1 cellular context compared by ENCODE assay signal in the genomic region with DNA sequence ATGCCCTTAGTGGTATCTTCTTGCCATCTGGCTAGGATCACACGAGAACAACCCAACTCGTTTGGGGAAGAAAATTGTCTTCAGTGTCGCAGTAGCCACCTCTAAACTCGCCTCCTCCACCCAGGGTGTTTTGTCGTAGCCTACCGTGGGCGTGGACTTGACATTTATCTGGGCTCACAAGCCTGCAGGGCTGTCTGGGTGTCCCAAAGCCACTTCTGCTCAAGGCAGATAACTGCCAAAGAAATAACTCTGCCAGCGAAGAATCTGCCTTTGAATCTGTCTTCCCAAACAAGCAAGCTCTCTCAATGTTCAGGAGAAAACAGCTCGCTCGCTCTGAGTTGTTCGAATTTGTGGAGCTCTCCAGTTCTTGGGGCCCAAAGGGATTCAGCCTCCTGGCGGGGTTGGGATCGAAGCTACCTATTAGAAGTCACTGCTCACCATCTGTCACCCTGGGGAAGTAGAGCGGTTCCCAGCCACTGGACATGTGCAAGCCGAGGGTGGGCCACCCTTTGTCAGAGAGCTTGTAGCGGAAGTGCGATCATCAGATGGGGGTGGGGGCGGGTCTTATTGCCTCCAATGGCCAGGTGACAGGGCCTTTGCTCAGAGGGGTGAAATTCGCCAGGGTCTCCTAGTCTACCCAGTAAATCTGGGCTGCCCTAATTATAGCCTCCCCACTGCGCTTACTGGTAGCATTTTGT.
TF ChIP-seq lines count a peak whose summit lies in the region.

No MANE protein-coding gene starts in this region.

TF ChIP-seq in K562, 482 proteins besides CTCF, POLR2A, EP300 and RAD21 (continued from another document):
- TF ChIP-seq, protein P1, sequence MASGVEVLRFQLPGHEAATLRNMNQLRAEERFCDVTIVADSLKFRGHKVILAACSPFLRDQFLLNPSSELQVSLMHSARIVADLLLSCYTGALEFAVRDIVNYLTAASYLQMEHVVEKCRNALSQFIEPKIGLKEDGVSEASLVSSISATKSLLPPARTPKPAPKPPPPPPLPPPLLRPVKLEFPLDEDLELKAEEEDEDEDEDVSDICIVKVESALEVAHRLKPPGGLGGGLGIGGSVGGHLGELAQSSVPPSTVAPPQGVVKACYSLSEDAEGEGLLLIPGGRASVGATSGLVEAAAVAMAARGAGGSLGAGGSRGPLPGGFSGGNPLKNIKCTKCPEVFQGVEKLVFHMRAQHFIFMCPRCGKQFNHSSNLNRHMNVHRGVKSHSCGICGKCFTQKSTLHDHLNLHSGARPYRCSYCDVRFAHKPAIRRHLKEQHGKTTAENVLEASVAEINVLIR (CRISPR knock-in tag; IDR thresholded peaks at IDR 0.05) = peak; percentile 37; the same call in 1 of the 2 replicates
- peak; percentile 96 for TF ChIP-seq CC2D1A (IDR thresholded peaks at IDR 0.05)
- TF ChIP-seq ZNF24 (IDR thresholded peaks at IDR 0.05) = peak; percentile 44; the same call in 1 of the 2 replicates
- TF ChIP-seq KLF1 (tag; IDR thresholded peaks at IDR 0.05) = 0 out of 2 replicates have a peak, but pooled peaks have one; percentile 30
- TF ChIP-seq, protein P2, sequence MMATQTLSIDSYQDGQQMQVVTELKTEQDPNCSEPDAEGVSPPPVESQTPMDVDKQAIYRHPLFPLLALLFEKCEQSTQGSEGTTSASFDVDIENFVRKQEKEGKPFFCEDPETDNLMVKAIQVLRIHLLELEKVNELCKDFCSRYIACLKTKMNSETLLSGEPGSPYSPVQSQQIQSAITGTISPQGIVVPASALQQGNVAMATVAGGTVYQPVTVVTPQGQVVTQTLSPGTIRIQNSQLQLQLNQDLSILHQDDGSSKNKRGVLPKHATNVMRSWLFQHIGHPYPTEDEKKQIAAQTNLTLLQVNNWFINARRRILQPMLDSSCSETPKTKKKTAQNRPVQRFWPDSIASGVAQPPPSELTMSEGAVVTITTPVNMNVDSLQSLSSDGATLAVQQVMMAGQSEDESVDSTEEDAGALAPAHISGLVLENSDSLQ (IDR thresholded peaks at IDR 0.05) = peak; percentile 61; the same call in 1 of the 2 replicates
- no peak for TF ChIP-seq ZFP30 (CRISPR knock-in tag; IDR thresholded peaks at IDR 0.05; ENCODE audit: borderline replicate concordance)
- peak; percentile 4 for TF ChIP-seq PHF20 (IDR thresholded peaks at IDR 0.05; ENCODE audit: partially characterized antibody)
- no peak for TF ChIP-seq SRSF7 (optimal IDR thresholded peaks at IDR 0.05; ENCODE audit: low read depth, low read length)
- peak; percentile 92 for TF ChIP-seq SMARCC2 (IDR thresholded peaks at IDR 0.05; ENCODE audit: low read depth)
- TF ChIP-seq ARNT (IDR thresholded peaks at IDR 0.05) = peak; percentile 62 to 90; a peak in 3 of 4 replicates
- TF ChIP-seq TCF3 (CRISPR knock-in tag; IDR thresholded peaks at IDR 0.05) = peak; percentile 99
- peak; percentile 98 for TF ChIP-seq DPF2 (IDR thresholded peaks at IDR 0.05)
- TF ChIP-seq MTF1 (CRISPR knock-in tag; IDR thresholded peaks at IDR 0.05; ENCODE audit: borderline replicate concordance) = no peak
- TF ChIP-seq, protein P3, sequence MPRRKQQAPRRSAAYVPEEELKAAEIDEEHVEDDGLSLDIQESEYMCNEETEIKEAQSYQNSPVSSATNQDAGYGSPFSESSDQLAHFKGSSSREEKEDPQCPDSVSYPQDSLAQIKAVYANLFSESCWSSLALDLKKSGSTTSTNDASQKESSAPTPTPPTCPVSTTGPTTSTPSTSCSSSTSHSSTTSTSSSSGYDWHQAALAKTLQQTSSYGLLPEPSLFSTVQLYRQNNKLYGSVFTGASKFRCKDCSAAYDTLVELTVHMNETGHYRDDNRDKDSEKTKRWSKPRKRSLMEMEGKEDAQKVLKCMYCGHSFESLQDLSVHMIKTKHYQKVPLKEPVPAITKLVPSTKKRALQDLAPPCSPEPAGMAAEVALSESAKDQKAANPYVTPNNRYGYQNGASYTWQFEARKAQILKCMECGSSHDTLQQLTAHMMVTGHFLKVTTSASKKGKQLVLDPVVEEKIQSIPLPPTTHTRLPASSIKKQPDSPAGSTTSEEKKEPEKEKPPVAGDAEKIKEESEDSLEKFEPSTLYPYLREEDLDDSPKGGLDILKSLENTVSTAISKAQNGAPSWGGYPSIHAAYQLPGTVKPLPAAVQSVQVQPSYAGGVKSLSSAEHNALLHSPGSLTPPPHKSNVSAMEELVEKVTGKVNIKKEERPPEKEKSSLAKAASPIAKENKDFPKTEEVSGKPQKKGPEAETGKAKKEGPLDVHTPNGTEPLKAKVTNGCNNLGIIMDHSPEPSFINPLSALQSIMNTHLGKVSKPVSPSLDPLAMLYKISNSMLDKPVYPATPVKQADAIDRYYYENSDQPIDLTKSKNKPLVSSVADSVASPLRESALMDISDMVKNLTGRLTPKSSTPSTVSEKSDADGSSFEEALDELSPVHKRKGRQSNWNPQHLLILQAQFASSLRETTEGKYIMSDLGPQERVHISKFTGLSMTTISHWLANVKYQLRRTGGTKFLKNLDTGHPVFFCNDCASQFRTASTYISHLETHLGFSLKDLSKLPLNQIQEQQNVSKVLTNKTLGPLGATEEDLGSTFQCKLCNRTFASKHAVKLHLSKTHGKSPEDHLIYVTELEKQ (CRISPR knock-in tag; IDR thresholded peaks at IDR 0.05) = no peak
- TF ChIP-seq, protein P4, sequence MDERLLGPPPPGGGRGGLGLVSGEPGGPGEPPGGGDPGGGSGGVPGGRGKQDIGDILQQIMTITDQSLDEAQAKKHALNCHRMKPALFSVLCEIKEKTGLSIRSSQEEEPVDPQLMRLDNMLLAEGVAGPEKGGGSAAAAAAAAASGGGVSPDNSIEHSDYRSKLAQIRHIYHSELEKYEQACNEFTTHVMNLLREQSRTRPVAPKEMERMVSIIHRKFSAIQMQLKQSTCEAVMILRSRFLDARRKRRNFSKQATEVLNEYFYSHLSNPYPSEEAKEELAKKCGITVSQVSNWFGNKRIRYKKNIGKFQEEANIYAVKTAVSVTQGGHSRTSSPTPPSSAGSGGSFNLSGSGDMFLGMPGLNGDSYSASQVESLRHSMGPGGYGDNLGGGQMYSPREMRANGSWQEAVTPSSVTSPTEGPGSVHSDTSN (CRISPR knock-in tag; IDR thresholded peaks at IDR 0.05; ENCODE audit: low read depth) = no peak
- TF ChIP-seq, protein P4 (tag; conservative IDR thresholded peaks at IDR 0.05; ENCODE audit: low read depth) = peak; percentile 87
- peak; percentile 20 for TF ChIP-seq HNRNPLL (IDR thresholded peaks at IDR 0.05; ENCODE audit: low read depth, low read length, poor library complexity, severe bottlenecking)
- TF ChIP-seq MIER1 (IDR thresholded peaks at IDR 0.05; ENCODE audit: low read depth) = no peak
- TF ChIP-seq RBBP5 (IDR thresholded peaks at IDR 0.05; ENCODE audit: borderline replicate concordance, insufficient read depth, low read length, poor library complexity, severe bottlenecking) = peak; percentile 89
- peak; percentile 99 for TF ChIP-seq ARID1B (IDR thresholded peaks at IDR 0.05)
- TF ChIP-seq, protein P5, sequence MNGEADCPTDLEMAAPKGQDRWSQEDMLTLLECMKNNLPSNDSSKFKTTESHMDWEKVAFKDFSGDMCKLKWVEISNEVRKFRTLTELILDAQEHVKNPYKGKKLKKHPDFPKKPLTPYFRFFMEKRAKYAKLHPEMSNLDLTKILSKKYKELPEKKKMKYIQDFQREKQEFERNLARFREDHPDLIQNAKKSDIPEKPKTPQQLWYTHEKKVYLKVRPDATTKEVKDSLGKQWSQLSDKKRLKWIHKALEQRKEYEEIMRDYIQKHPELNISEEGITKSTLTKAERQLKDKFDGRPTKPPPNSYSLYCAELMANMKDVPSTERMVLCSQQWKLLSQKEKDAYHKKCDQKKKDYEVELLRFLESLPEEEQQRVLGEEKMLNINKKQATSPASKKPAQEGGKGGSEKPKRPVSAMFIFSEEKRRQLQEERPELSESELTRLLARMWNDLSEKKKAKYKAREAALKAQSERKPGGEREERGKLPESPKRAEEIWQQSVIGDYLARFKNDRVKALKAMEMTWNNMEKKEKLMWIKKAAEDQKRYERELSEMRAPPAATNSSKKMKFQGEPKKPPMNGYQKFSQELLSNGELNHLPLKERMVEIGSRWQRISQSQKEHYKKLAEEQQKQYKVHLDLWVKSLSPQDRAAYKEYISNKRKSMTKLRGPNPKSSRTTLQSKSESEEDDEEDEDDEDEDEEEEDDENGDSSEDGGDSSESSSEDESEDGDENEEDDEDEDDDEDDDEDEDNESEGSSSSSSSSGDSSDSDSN (IDR thresholded peaks at IDR 0.05; ENCODE audit: borderline replicate concordance in 1 of 2, low read depth in 2 of 2, low read length in 2 of 2) = peak in 1 of 2 experiments; percentile 59; a peak in 1 of 4 replicates
- TF ChIP-seq, protein P6, sequence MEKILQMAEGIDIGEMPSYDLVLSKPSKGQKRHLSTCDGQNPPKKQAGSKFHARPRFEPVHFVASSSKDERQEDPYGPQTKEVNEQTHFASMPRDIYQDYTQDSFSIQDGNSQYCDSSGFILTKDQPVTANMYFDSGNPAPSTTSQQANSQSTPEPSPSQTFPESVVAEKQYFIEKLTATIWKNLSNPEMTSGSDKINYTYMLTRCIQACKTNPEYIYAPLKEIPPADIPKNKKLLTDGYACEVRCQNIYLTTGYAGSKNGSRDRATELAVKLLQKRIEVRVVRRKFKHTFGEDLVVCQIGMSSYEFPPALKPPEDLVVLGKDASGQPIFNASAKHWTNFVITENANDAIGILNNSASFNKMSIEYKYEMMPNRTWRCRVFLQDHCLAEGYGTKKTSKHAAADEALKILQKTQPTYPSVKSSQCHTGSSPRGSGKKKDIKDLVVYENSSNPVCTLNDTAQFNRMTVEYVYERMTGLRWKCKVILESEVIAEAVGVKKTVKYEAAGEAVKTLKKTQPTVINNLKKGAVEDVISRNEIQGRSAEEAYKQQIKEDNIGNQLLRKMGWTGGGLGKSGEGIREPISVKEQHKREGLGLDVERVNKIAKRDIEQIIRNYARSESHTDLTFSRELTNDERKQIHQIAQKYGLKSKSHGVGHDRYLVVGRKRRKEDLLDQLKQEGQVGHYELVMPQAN (IDR thresholded peaks at IDR 0.05; ENCODE audit: borderline replicate concordance) = 0 out of 2 replicates have a peak, but pooled peaks have one; percentile 47
- peak; percentile 61 for TF ChIP-seq POLR2G (IDR thresholded peaks at IDR 0.05; ENCODE audit: low read depth, low read length)
- TF ChIP-seq KAT7 (CRISPR knock-in tag; IDR thresholded peaks at IDR 0.05; ENCODE audit: borderline replicate concordance) = 0 out of 2 replicates have a peak, but pooled peaks have one; percentile 48
- TF ChIP-seq MECOM (CRISPR knock-in tag; IDR thresholded peaks at IDR 0.05) = 0 out of 2 replicates have a peak, but pooled peaks have one; percentile 24
- TF ChIP-seq, protein P7, sequence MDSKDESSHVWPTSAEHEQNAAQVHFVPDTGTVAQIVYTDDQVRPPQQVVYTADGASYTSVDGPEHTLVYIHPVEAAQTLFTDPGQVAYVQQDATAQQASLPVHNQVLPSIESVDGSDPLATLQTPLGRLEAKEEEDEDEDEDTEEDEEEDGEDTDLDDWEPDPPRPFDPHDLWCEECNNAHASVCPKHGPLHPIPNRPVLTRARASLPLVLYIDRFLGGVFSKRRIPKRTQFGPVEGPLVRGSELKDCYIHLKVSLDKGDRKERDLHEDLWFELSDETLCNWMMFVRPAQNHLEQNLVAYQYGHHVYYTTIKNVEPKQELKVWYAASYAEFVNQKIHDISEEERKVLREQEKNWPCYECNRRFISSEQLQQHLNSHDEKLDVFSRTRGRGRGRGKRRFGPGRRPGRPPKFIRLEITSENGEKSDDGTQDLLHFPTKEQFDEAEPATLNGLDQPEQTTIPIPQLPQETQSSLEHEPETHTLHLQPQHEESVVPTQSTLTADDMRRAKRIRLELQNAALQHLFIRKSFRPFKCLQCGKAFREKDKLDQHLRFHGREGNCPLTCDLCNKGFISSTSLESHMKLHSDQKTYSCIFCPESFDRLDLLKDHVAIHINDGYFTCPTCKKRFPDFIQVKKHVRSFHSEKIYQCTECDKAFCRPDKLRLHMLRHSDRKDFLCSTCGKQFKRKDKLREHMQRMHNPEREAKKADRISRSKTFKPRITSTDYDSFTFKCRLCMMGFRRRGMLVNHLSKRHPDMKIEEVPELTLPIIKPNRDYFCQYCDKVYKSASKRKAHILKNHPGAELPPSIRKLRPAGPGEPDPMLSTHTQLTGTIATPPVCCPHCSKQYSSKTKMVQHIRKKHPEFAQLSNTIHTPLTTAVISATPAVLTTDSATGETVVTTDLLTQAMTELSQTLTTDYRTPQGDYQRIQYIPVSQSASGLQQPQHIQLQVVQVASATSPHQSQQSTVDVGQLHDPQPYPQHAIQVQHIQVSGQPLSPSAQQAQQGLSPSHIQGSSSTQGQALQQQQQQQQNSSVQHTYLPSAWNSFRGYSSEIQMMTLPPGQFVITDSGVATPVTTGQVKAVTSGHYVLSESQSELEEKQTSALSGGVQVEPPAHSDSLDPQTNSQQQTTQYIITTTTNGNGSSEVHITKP (IDR thresholded peaks at IDR 0.05; ENCODE audit: partially characterized antibody) = peak; percentile 92
- peak; percentile 82 to 85 for TF ChIP-seq NRF1 (conservative IDR thresholded peaks at IDR 0.05 in 1 of 2, IDR thresholded peaks at IDR 0.05 in 1 of 2)
- TF ChIP-seq, protein P8, sequence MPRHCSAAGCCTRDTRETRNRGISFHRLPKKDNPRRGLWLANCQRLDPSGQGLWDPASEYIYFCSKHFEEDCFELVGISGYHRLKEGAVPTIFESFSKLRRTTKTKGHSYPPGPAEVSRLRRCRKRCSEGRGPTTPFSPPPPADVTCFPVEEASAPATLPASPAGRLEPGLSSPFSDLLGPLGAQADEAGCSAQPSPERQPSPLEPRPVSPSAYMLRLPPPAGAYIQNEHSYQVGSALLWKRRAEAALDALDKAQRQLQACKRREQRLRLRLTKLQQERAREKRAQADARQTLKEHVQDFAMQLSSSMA (CRISPR knock-in tag; IDR thresholded peaks at IDR 0.05) = no peak
